8 cellular contexts compared by ENCODE assay signal in the genomic region with DNA sequence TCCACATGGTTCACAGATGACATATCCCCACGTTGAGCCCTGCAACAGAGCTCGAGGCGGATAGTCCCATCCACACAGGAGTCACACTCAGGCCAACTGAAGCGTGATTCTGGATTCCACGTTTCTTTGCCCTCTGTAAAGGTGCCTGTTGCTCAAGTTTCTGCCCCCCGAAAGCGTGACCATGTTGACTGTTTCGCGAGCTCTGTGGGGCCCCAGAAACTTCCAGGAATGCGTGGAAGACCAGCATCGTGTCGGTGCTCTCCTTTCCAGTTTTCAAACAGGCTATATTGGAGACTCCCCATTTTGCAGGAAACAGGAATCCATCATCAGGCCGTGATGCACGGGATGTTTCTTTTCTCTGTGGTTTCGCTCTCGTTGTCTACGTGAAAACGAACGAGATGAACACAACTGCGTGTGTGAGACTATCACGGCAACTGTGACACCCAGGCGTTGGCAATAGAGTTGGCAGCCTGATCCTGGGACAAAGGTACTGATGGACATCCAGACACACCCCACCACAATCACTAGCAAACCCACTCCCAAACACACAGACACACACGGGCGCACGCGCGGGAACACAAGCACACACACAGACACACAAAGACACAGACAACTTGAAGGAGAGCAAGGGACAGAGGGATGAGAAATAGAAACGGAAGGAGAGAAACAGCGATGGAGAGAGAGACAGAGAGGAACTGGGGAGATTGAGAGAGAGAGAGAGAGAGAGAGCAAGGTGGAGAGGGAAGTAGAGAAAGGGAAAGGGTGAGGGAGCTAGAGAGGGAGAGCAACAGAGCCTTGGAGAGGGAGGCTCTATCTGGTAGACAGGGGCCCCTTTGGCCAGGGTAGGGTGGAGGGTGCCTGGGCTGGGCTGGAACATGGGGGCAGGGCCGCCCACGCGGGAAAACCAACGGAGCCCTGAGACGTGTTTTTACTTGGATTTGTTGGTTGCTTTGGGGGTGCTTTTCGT.
DNase-seq lines count a peak whose midpoint lies in the region; ATAC-seq and TF ChIP-seq lines count a peak whose summit lies in the region.
"Not testable (repeated sequence)": the region's sequence is repeated elsewhere in the genome, so short reads cannot be mapped to it uniquely, and the experiment has no call there.

No MANE protein-coding gene starts in this region.

- not testable (repeated sequence) for H3K9me3 ChIP-seq in ES-I3 (ENCODE audit: control insufficient read depth, insufficient read depth, low read length); MM.1S (replicated peaks; ENCODE audit: insufficient read depth, low read length); right lobe of liver; tibial artery

- H3K4me3 ChIP-seq in MM.1S (ENCODE audit: low read length) (peak overlapping the region; percentile 26; the same call in 1 of the 2 replicates), foreskin fibroblast (ENCODE audit: low read depth in 1 of 2, low read length in 2 of 2) (peak overlapping the region; percentile 64), right lobe of liver (peak overlapping the region in 1 of 3 donors; percentile 5), tibial artery (peak overlapping the region; percentile 40 to 41)

- H3K27ac Mint-ChIP-seq in MCF 10A (ENCODE audit: low read depth, unreplicated experiment) = not testable (repeated sequence)

- H3K36me3 Mint-ChIP-seq in MCF 10A (ENCODE audit: insufficient read depth, unreplicated experiment) = not testable (repeated sequence)

- intact Hi-C loops in MCF 10A (cut with micrococcal nuclease); right lobe of liver (cut with DNase I); posterior vena cava (cut with DNase I); tibial artery (cut with DNase I; ENCODE audit: low total_unique reads): not testable (repeated sequence)

- not testable (repeated sequence) for H3F3A ChIP-seq in MM.1S (ENCODE audit: insufficient read depth, low read length)

- not testable (repeated sequence) for BruUV-seq in MCF 10A (replicated peaks; lab: Mats Ljungman, UMichigan)

- not testable (repeated sequence) for H3K36me3 ChIP-seq in ES-I3 (ENCODE audit: insufficient read depth, low read length); MM.1S (replicated peaks; ENCODE audit: insufficient read depth, low read length); right lobe of liver; tibial artery

- 13% methylated on average over 35 of the region's 35 CpGs for WGBS in right lobe of liver (ENCODE audit: insufficient coverage, low coverage, low lambda C conversion rate, missing lambda C conversion rate)

- not testable (repeated sequence) for H3K4me1 ChIP-seq in ES-I3 (ENCODE audit: insufficient read depth, low read length); MM.1S (ENCODE audit: low read length)
- H3K4me1 ChIP-seq in right lobe of liver (peaks cover 0 to 10% (median 0%) of the 10 kb centered on the region in 4 donors), tibial artery (peaks cover 0 to 27% (median 18%) of the 10 kb centered on the region in 4 donors)

- not testable (repeated sequence) for TF ChIP-seq POLR2A in right lobe of liver (IDR thresholded peaks at IDR 0.05)

- H3K27me3 ChIP-seq in MM.1S (replicated peaks; ENCODE audit: insufficient read depth, low read length) = peaks cover 27% of the 10 kb centered on the region; the same call in 1 of the 2 replicates
- peaks cover 0 to 41% of the 10 kb centered on the region in 2 donors for H3K27me3 ChIP-seq in right lobe of liver
- peaks cover 3 to 47% of the 10 kb centered on the region in 2 donors for H3K27me3 ChIP-seq in tibial artery

- not testable (repeated sequence) for H3K9me3 Mint-ChIP-seq in MCF 10A (ENCODE audit: unreplicated experiment)

- CTCF ChIA-PET in MCF 10A (lab: Yijun Ruan, JAX) = not testable (repeated sequence)

- H3K4me1 Mint-ChIP-seq in MCF 10A (ENCODE audit: insufficient read depth, unreplicated experiment) = not testable (repeated sequence)

- peak overlapping the region; percentile 93; the same call in 1 of the 2 replicates for H3K9ac ChIP-seq in ES-I3 (ENCODE audit: low read depth, low read length)
- not testable (repeated sequence) for H3K9ac ChIP-seq in MM.1S (ENCODE audit: low read length)

- not testable (repeated sequence) for H3K4me3 Mint-ChIP-seq in MCF 10A (ENCODE audit: unreplicated experiment)

- H3K27ac ChIP-seq in MM.1S (ENCODE audit: low read length); right lobe of liver; tibial artery: not testable (repeated sequence)

- H3K9me2 ChIP-seq in MM.1S (replicated peaks; ENCODE audit: insufficient read depth, low read length) = not testable (repeated sequence)

- H3K27me3 Mint-ChIP-seq in MCF 10A (ENCODE audit: insufficient read depth, unreplicated experiment) = peaks cover 33% of the 10 kb centered on the region

- H4K20me1 ChIP-seq in MM.1S (ENCODE audit: insufficient read depth, low read length) = not testable (repeated sequence)

- DNase-seq in MM.1S (peak; percentile 11), MCF 10A (ENCODE audit: unreplicated experiment) (peak; percentile 2), foreskin fibroblast (peak; percentile 28 to 60), right lobe of liver (peak; percentile 44 to 68 (median 59)), posterior vena cava (ENCODE audit: low spot score) (peak; percentile 90), tibial artery (peak; percentile 33 to 74)
- peak; percentile 81 for DNase-seq in activated CD8-positive, alpha-beta memory T cell treated with anti-CD3 and anti-CD28 coated beads for 24 hours

- peak overlapping the region; percentile 58; the same call in 1 of the 2 replicates for H3K4me2 ChIP-seq in MM.1S (ENCODE audit: low read depth, low read length)

- not testable (repeated sequence) for H2AFZ ChIP-seq in MM.1S (ENCODE audit: low read length)

- ATAC-seq in right lobe of liver = peak in 2 of 4 donors; percentile 10 to 32

- POLR2A ChIA-PET in MCF 10A (lab: Yijun Ruan, JAX) = not testable (repeated sequence)

- TF ChIP-seq CTCF in MM.1S (IDR thresholded peaks at IDR 0.05; ENCODE audit: low read length); MCF 10A (IDR thresholded peaks at IDR 0.05; ENCODE audit: unreplicated experiment); foreskin fibroblast (IDR thresholded peaks at IDR 0.05; ENCODE audit: low read depth, low read length); right lobe of liver (IDR thresholded peaks at IDR 0.05); tibial artery (IDR thresholded peaks at IDR 0.05): not testable (repeated sequence)

- not testable (repeated sequence) for H3K79me2 ChIP-seq in MM.1S (ENCODE audit: low read length)

Comparison
In these comparisons a context has a peak if more than half of its experiments do, and no peak if none do; other contexts are left out.
1. DNase-seq: peak in every context shown above with its lines; median percentile 90 in posterior vena cava; 81 in activated CD8-positive, alpha-beta memory T cell treated with anti-CD3 and anti-CD28 coated beads for 24 hours; 59 in right lobe of liver; 54 in tibial artery; 44 in foreskin fibroblast; 11 in MM.1S; 2 in MCF 10A.